ENCODE assay signal across 16 cellular contexts in genomic region chr20:57083072-57083471, GRCh38.
DNase-seq lines count a peak whose midpoint lies in the region; ATAC-seq, FAIRE-seq and TF ChIP-seq lines count a peak whose summit lies in the region.
"Had no signal": no experiment of that assay in that cellular context is flagged by ENCODE, and none has a peak within 500 bp of the region (broad histone marks: within the 10 kb centered on the region; RNA-seq: fewer than 3 reads in every experiment).

No MANE protein-coding gene starts in this region.

- no peaks in the 10 kb centered on the region for H4K20me1 ChIP-seq in GM12878 (ENCODE audit: control insufficient read depth, insufficient read depth)

- peaks cover 38% of the 10 kb centered on the region for H3K27me3 Mint-ChIP-seq in nephron progenitor cell (ENCODE audit: low read depth, poor library complexity)
- H3K27me3 Mint-ChIP-seq in activated T-helper 2 cell treated with anti-CD3 and anti-CD28 coated beads, Interferon-gamma antibody, Interleukin-2, Interleukin-4, amounts not matched to agents 10 μg/mL and 5 μg/mL and 100 μg/mL, durations not matched to agents 14 hours and 24 hours and 36 hours (ENCODE audit: low read depth): no peaks in the 10 kb centered on the region

- in situ Hi-C loops in GM12878 (cut with MboI): loop anchor here (10.0 kb wide), 1 partner anchor 422 kb away; no protein-coding TSS in a partner anchor

- CTCF ChIA-PET in HEK293 (lab: Yijun Ruan, JAX): interaction anchor here (0.6 kb wide), 1 partner anchor 257 kb away, joined by 3 read pairs; no protein-coding TSS in a partner anchor
- CTCF ChIA-PET in GM12878 (lab: Yijun Ruan, JAX): no interaction called here

- H3K27ac ChIP-seq in HEK293 (ENCODE audit: extremely low read depth, low read depth, low read length) (no peak overlapping the region), GM12878 (ENCODE audit: control insufficient read depth, insufficient read depth) (no peak overlapping the region), foreskin keratinocyte (no peak overlapping the region)

- TF ChIP-seq RAD21 in GM12878 (IDR thresholded peaks at IDR 0.05; ENCODE audit: insufficient read depth, low read depth, low read length): no peak

- POLR2A ChIA-PET in HEK293 (lab: Yijun Ruan, JAX): no interaction called here
- POLR2A ChIA-PET in GM12878 (lab: Charles Lee): no interaction called here

- no peak for TF ChIP-seq EP300 in GM12878 (IDR thresholded peaks at IDR 0.05; ENCODE audit: borderline replicate concordance in 1 of 2, control insufficient read depth in 1 of 2, low read depth in 2 of 2, low read length in 2 of 2)

- H3K9me3 Mint-ChIP-seq in nephron progenitor cell: peaks cover 19% of the 10 kb centered on the region
- H3K9me3 Mint-ChIP-seq in activated T-helper 2 cell treated with anti-CD3 and anti-CD28 coated beads, Interferon-gamma antibody, Interleukin-2, Interleukin-4, amounts not matched to agents 10 μg/mL and 5 μg/mL and 100 μg/mL, durations not matched to agents 14 hours and 24 hours and 36 hours: peaks cover 12% of the 10 kb centered on the region

- intact Hi-C loops in GM12878 (cut with micrococcal nuclease; ENCODE audit: unreplicated experiment): no loop called here
- intact Hi-C loops in activated T-helper 2 cell treated with anti-CD3 and anti-CD28 coated beads, Interferon-gamma antibody, Interleukin-2, Interleukin-4, amounts not matched to agents 10 μg/mL and 5 μg/mL and 100 μg/mL, durations not matched to agents 14 hours and 24 hours and 36 hours (cut with micrococcal nuclease): no loop called here

- H3K4me3 Mint-ChIP-seq in nephron progenitor cell: no peak overlapping the region
- no peak overlapping the region for H3K4me3 Mint-ChIP-seq in activated T-helper 2 cell treated with anti-CD3 and anti-CD28 coated beads, Interferon-gamma antibody, Interleukin-2, Interleukin-4, amounts not matched to agents 10 μg/mL and 5 μg/mL and 100 μg/mL, durations not matched to agents 14 hours and 24 hours and 36 hours (ENCODE audit: low read depth)
- H3K4me3 Mint-ChIP-seq: B cell; CD4-positive, alpha-beta T cell had no signal

- H3K9me3 ChIP-seq in HEK293 (ENCODE audit: control insufficient read depth, insufficient read depth, low read depth, low read length): no peaks in the 10 kb centered on the region
- H3K9me3 ChIP-seq in GM12878 (replicated peaks; ENCODE audit: control insufficient read depth, insufficient read depth, low read length): no peaks in the 10 kb centered on the region

- H3K79me2 ChIP-seq in GM12878 (ENCODE audit: control insufficient read depth, insufficient read depth, low read length): no peaks in the 10 kb centered on the region

- no TSS peak for BruUV-seq in GM12878 (replicated peaks; lab: Mats Ljungman, UMichigan)

- SMC1A ChIA-PET in GM12878 (lab: Charles Lee; ENCODE audit: uncharacterized antibody, unreplicated experiment): no interaction called here

- no peaks in the 10 kb centered on the region for H3K4me1 Mint-ChIP-seq in nephron progenitor cell
- H3K4me1 Mint-ChIP-seq in activated T-helper 2 cell treated with anti-CD3 and anti-CD28 coated beads, Interferon-gamma antibody, Interleukin-2, Interleukin-4, amounts not matched to agents 10 μg/mL and 5 μg/mL and 100 μg/mL, durations not matched to agents 14 hours and 24 hours and 36 hours (ENCODE audit: low read depth): no peaks in the 10 kb centered on the region
- H3K4me1 Mint-ChIP-seq: B cell had no signal

- no peak overlapping the region for H2AFZ ChIP-seq in GM12878 (ENCODE audit: control insufficient read depth, low read depth, low read length)

- H3K4me2 ChIP-seq in GM12878 (ENCODE audit: control insufficient read depth, insufficient read depth): no peak overlapping the region

- H3K36me3 Mint-ChIP-seq in nephron progenitor cell (ENCODE audit: low read depth): no peaks in the 10 kb centered on the region
- H3K36me3 Mint-ChIP-seq in activated T-helper 2 cell treated with anti-CD3 and anti-CD28 coated beads, Interferon-gamma antibody, Interleukin-2, Interleukin-4, amounts not matched to agents 10 μg/mL and 5 μg/mL and 100 μg/mL, durations not matched to agents 14 hours and 24 hours and 36 hours (ENCODE audit: low read depth): no peaks in the 10 kb centered on the region

- no peak overlapping the region for H3K9ac ChIP-seq in GM12878 (ENCODE audit: control insufficient read depth, insufficient read depth, low read length)

- DNase-seq in GM12878 (ENCODE audit: low read depth, low spot score) (no peak), nephron progenitor cell (no peak), D721Med (ENCODE audit: insufficient read length, low spot score) (no peak), cerebellar cortex (ENCODE audit: low spot score) (no peak), foreskin keratinocyte (no peak)
- DNase-seq in activated T-helper 2 cell treated with anti-CD3 and anti-CD28 coated beads, Interferon-gamma antibody, Interleukin-2, Interleukin-4, amounts not matched to agents 10 μg/mL and 5 μg/mL and 100 μg/mL, durations not matched to agents 14 hours and 24 hours and 36 hours (ENCODE audit: low spot score): no peak
- DNase-seq: C1 segment of cervical spinal cord; Calu3; CD4-positive, alpha-beta T cell; DMS79 had no signal

- ATAC-seq in GM12878 (no peak), foreskin keratinocyte (no peak)
- ATAC-seq: HCT116 had no signal

- H3K36me3 ChIP-seq in HEK293 (ENCODE audit: control insufficient read depth in 2 of 2, insufficient read depth in 1 of 2, low read length in 2 of 2): no peaks in the 10 kb centered on the region
- no peaks in the 10 kb centered on the region for H3K36me3 ChIP-seq in GM12878 (ENCODE audit: control insufficient read depth in 2 of 2, insufficient read depth in 2 of 2, low read length in 1 of 2)

- RAD21 ChIA-PET in GM12878 (lab: Charles Lee; ENCODE audit: unreplicated experiment): no interaction called here

- H3K4me1 ChIP-seq in HEK293 (ENCODE audit: control insufficient read depth, insufficient read depth, low read length): no peaks in the 10 kb centered on the region
- no peaks in the 10 kb centered on the region for H3K4me1 ChIP-seq in GM12878 (ENCODE audit: control insufficient read depth, insufficient read depth, low read length)
- no peaks in the 10 kb centered on the region for H3K4me1 ChIP-seq in foreskin keratinocyte

- H3K27me3 ChIP-seq in GM12878 (replicated peaks in 1 of 2; ENCODE audit: control insufficient read depth in 2 of 2, insufficient read depth in 2 of 2, low read length in 1 of 2) (no peaks in the 10 kb centered on the region), foreskin keratinocyte (peaks cover 9% of the 10 kb centered on the region)

- TF ChIP-seq POLR2A in GM12878 (IDR thresholded peaks at IDR 0.05; ENCODE audit: low read depth, low read length): no peak

- no peak for TF ChIP-seq CTCF in HEK293 (tag by site-specific recombination; IDR thresholded peaks at IDR 0.05)
- TF ChIP-seq CTCF in GM12878 (IDR thresholded peaks at IDR 0.05 in 2 of 3, conservative IDR thresholded peaks at IDR 0.05 in 1 of 3; ENCODE audit: control insufficient read depth in 2 of 3, extremely low read depth in 1 of 3, insufficient read depth in 1 of 3, low read depth in 3 of 3, low read length in 3 of 3): no peak
- TF ChIP-seq CTCF in nephron progenitor cell (IDR thresholded peaks at IDR 0.05): no peak
- TF ChIP-seq CTCF in D721Med (IDR thresholded peaks at IDR 0.05; ENCODE audit: insufficient read depth, missing control alignments): no peak
- TF ChIP-seq CTCF in foreskin keratinocyte (conservative IDR thresholded peaks at IDR 0.05): no peak

- FAIRE-seq in GM12878 (lab: Jason Lieb, UNC): no peak
- FAIRE-seq in D721Med (lab: Jason Lieb, UNC): no peak
- FAIRE-seq: A204.1, GM12892, GM19239 had no signal

- WGBS in GM12878 (ENCODE audit: insufficient coverage, insufficient replicate concordance, low lambda C conversion rate, missing lambda C conversion rate): 59% methylated on average over 7 of the region's 9 CpGs

- peak overlapping the region; percentile 18 for H3K27ac Mint-ChIP-seq in nephron progenitor cell
- no peak overlapping the region for H3K27ac Mint-ChIP-seq in activated T-helper 2 cell treated with anti-CD3 and anti-CD28 coated beads, Interferon-gamma antibody, Interleukin-2, Interleukin-4, amounts not matched to agents 10 μg/mL and 5 μg/mL and 100 μg/mL, durations not matched to agents 14 hours and 24 hours and 36 hours
- H3K27ac Mint-ChIP-seq: B cell; CD4-positive, alpha-beta T cell had no signal

- no peak overlapping the region for H3K4me3 ChIP-seq in HEK293 (ENCODE audit: low read depth, low read length)
- H3K4me3 ChIP-seq in GM12878: no peak overlapping the region

TF ChIP-seq in HEK293, 187 proteins besides CTCF, POLR2A, EP300 and RAD21 (continues in another document):
- no peak for TF ChIP-seq ZNF211 (tag by site-specific recombination; IDR thresholded peaks at IDR 0.05; ENCODE audit: low read depth)
- no peak for TF ChIP-seq ZNF677 (tag by site-specific recombination; IDR thresholded peaks at IDR 0.05)
- no peak for TF ChIP-seq ZNF112 (tag by site-specific recombination; IDR thresholded peaks at IDR 0.05)
- TF ChIP-seq ZNF521 (tag by site-specific recombination; IDR thresholded peaks at IDR 0.05): no peak
- TF ChIP-seq ZSCAN4 (tag by site-specific recombination; IDR thresholded peaks at IDR 0.05): peak; percentile 99

TF ChIP-seq in GM12878, 131 proteins besides CTCF, POLR2A, EP300 and RAD21:
- TF ChIP-seq JUNB (IDR thresholded peaks at IDR 0.05) (no peak), BCL3 (IDR thresholded peaks at IDR 0.05; ENCODE audit: borderline replicate concordance, insufficient read depth, low read depth, low read length, poor library complexity, severe bottlenecking) (peak; percentile 47)
